ENCODE assay signal across 9 cellular contexts in genomic region chr7:114416089-114416990, GRCh38. TPM values are rescaled to one million over a fixed set of nuclear protein-coding genes. Genes with fewer than 3 reads are reported as not detected.
DNase-seq lines count a peak whose midpoint lies in the region; ATAC-seq, FAIRE-seq and TF ChIP-seq lines count a peak whose summit lies in the region.
"Had no signal": no experiment of that assay in that cellular context is flagged by ENCODE, and none has a peak within 500 bp of the region (broad histone marks: within the 10 kb centered on the region; RNA-seq: fewer than 3 reads in every experiment).

No MANE protein-coding gene starts in this region.

- peak overlapping the region; percentile 86 for H3K4me2 ChIP-seq in skeletal muscle satellite cell (ENCODE audit: low read length)

- no peaks in the 10 kb centered on the region for H3K27me3 ChIP-seq in gastroesophageal sphincter
- H3K27me3 ChIP-seq in skeletal muscle satellite cell (ENCODE audit: control insufficient read depth, insufficient read depth, low read length) = no peaks in the 10 kb centered on the region

- peak; percentile 11 for FAIRE-seq in H54 (lab: Jason Lieb, UNC)

- ATAC-seq in gastroesophageal sphincter (no peak), GM19467 (IDR thresholded peaks at IDR 0.05; ENCODE audit: unreplicated experiment) (no peak), GM21825 (IDR thresholded peaks at IDR 0.05; ENCODE audit: unreplicated experiment) (no peak)

- no peak for DNase-seq in H54 (ENCODE audit: insufficient read length, low spot score)
- peak; percentile 41 for DNase-seq in NCI-H748 (lab: John Stamatoyannopoulos, UW; ENCODE audit: unreplicated experiment)
- no peak for DNase-seq in DMS79 (lab: John Stamatoyannopoulos, UW)
- DNase-seq: activated naive CD4-positive, alpha-beta T cell treated with anti-CD3 and anti-CD28 coated beads for 36 hours; COR-L47 had no signal

- TF ChIP-seq EP300 in gastroesophageal sphincter (IDR thresholded peaks at IDR 0.05) = no peak

- H3K36me3 ChIP-seq in gastroesophageal sphincter = no peaks in the 10 kb centered on the region
- H3K36me3 ChIP-seq in skeletal muscle satellite cell (ENCODE audit: insufficient read depth, low read length) = no peaks in the 10 kb centered on the region

- peak overlapping the region; percentile 77 to 98 (median 82) for H3K27ac ChIP-seq in gastroesophageal sphincter

- no peak for TF ChIP-seq CTCF in gastroesophageal sphincter (IDR thresholded peaks at IDR 0.05)

- H3K4me3 ChIP-seq in gastroesophageal sphincter (peak overlapping the region; percentile 45 to 60), skeletal muscle satellite cell (ENCODE audit: low read length) (no peak overlapping the region)

- WGBS in gastroesophageal sphincter (ENCODE audit: low coverage in 1 of 2), 2 donors = 14 to 23% methylated on average over 9 to 10 of the region's 10 CpGs

- H3K4me1 ChIP-seq in gastroesophageal sphincter = peaks cover 2 to 47% (median 5%) of the 10 kb centered on the region in 3 donors
- H3K4me1 ChIP-seq in skeletal muscle satellite cell (ENCODE audit: control insufficient read depth, insufficient read depth, low read length) = peaks cover 25% of the 10 kb centered on the region

- H3K9me3 ChIP-seq in gastroesophageal sphincter (no peaks in the 10 kb centered on the region), skeletal muscle satellite cell (replicated peaks; ENCODE audit: low read length) (no peaks in the 10 kb centered on the region)

- TF ChIP-seq POLR2A in H54 (IDR thresholded peaks at IDR 0.05; ENCODE audit: low read depth, low read length) = no peak
- TF ChIP-seq POLR2A in gastroesophageal sphincter (IDR thresholded peaks at IDR 0.05) = no peak

- H3K9ac ChIP-seq in skeletal muscle satellite cell (ENCODE audit: low read depth, low read length) = no peak overlapping the region

RNA-seq across cellular contexts. Expression of gene FOXP2, which starts 1.7 kb away (rescaled TPM):
- 10 to 100 TPM; 42.3 to 83.7 (median 50.7) TPM for total RNA-seq in gastroesophageal sphincter
- 0.66 and 1.5 TPM in 2 replicates for total RNA-seq in skeletal muscle satellite cell (2012; rRNA removed)
- total RNA-seq: activated naive CD4-positive, alpha-beta T cell treated with anti-CD3 and anti-CD28 coated beads for 36 hours had no signal
